In genomic region chr2:152456262-152456661, GRCh38 we compare ENCODE assay signal across 2 cellular contexts.
TF ChIP-seq lines count a peak whose summit lies in the region.

No MANE protein-coding gene starts in this region.

TF ChIP-seq in HCT116, 20 proteins besides CTCF, POLR2A, EP300 and RAD21 (continued from another document):
- TF ChIP-seq REST (IDR thresholded peaks at IDR 0.05; ENCODE audit: low read depth): no peak
- no peak for TF ChIP-seq FOSL1 (IDR thresholded peaks at IDR 0.05; ENCODE audit: low read depth)
- TF ChIP-seq ZFX (IDR thresholded peaks at IDR 0.05): no peak
- TF ChIP-seq, protein P1, sequence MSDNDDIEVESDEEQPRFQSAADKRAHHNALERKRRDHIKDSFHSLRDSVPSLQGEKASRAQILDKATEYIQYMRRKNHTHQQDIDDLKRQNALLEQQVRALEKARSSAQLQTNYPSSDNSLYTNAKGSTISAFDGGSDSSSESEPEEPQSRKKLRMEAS (IDR thresholded peaks at IDR 0.05): no peak
- TF ChIP-seq CBX3 (IDR thresholded peaks at IDR 0.05; ENCODE audit: low read depth): no peak
- TF ChIP-seq, protein P2, sequence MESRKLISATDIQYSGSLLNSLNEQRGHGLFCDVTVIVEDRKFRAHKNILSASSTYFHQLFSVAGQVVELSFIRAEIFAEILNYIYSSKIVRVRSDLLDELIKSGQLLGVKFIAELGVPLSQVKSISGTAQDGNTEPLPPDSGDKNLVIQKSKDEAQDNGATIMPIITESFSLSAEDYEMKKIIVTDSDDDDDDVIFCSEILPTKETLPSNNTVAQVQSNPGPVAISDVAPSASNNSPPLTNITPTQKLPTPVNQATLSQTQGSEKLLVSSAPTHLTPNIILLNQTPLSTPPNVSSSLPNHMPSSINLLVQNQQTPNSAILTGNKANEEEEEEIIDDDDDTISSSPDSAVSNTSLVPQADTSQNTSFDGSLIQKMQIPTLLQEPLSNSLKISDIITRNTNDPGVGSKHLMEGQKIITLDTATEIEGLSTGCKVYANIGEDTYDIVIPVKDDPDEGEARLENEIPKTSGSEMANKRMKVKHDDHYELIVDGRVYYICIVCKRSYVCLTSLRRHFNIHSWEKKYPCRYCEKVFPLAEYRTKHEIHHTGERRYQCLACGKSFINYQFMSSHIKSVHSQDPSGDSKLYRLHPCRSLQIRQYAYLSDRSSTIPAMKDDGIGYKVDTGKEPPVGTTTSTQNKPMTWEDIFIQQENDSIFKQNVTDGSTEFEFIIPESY (IDR thresholded peaks at IDR 0.05; ENCODE audit: extremely low read depth, insufficient replicate concordance, low read length): no peak
- TF ChIP-seq EZH2 (IDR thresholded peaks at IDR 0.05): no peak
- no peak for TF ChIP-seq SIN3A (IDR thresholded peaks at IDR 0.05; ENCODE audit: low read depth)
- TF ChIP-seq EGR1 (IDR thresholded peaks at IDR 0.05; ENCODE audit: low read depth): no peak

TF ChIP-seq in WTC11, 78 proteins besides CTCF, POLR2A, EP300 and RAD21 (continued from another document):
- TF ChIP-seq, protein P3, sequence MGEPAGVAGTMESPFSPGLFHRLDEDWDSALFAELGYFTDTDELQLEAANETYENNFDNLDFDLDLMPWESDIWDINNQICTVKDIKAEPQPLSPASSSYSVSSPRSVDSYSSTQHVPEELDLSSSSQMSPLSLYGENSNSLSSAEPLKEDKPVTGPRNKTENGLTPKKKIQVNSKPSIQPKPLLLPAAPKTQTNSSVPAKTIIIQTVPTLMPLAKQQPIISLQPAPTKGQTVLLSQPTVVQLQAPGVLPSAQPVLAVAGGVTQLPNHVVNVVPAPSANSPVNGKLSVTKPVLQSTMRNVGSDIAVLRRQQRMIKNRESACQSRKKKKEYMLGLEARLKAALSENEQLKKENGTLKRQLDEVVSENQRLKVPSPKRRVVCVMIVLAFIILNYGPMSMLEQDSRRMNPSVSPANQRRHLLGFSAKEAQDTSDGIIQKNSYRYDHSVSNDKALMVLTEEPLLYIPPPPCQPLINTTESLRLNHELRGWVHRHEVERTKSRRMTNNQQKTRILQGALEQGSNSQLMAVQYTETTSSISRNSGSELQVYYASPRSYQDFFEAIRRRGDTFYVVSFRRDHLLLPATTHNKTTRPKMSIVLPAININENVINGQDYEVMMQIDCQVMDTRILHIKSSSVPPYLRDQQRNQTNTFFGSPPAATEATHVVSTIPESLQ (CRISPR knock-in tag; IDR thresholded peaks at IDR 0.05): no peak
- TF ChIP-seq CREB1 (CRISPR knock-in tag; IDR thresholded peaks at IDR 0.05): no peak
- no peak for TF ChIP-seq ETV6 (CRISPR knock-in tag; IDR thresholded peaks at IDR 0.05)
- no peak for TF ChIP-seq JUN (CRISPR knock-in tag; IDR thresholded peaks at IDR 0.05)
- TF ChIP-seq, protein P4, sequence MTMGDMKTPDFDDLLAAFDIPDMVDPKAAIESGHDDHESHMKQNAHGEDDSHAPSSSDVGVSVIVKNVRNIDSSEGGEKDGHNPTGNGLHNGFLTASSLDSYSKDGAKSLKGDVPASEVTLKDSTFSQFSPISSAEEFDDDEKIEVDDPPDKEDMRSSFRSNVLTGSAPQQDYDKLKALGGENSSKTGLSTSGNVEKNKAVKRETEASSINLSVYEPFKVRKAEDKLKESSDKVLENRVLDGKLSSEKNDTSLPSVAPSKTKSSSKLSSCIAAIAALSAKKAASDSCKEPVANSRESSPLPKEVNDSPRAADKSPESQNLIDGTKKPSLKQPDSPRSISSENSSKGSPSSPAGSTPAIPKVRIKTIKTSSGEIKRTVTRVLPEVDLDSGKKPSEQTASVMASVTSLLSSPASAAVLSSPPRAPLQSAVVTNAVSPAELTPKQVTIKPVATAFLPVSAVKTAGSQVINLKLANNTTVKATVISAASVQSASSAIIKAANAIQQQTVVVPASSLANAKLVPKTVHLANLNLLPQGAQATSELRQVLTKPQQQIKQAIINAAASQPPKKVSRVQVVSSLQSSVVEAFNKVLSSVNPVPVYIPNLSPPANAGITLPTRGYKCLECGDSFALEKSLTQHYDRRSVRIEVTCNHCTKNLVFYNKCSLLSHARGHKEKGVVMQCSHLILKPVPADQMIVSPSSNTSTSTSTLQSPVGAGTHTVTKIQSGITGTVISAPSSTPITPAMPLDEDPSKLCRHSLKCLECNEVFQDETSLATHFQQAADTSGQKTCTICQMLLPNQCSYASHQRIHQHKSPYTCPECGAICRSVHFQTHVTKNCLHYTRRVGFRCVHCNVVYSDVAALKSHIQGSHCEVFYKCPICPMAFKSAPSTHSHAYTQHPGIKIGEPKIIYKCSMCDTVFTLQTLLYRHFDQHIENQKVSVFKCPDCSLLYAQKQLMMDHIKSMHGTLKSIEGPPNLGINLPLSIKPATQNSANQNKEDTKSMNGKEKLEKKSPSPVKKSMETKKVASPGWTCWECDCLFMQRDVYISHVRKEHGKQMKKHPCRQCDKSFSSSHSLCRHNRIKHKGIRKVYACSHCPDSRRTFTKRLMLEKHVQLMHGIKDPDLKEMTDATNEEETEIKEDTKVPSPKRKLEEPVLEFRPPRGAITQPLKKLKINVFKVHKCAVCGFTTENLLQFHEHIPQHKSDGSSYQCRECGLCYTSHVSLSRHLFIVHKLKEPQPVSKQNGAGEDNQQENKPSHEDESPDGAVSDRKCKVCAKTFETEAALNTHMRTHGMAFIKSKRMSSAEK (CRISPR knock-in tag; IDR thresholded peaks at IDR 0.05; ENCODE audit: borderline replicate concordance): no peak
- no peak for TF ChIP-seq NFE2L1 (CRISPR knock-in tag; IDR thresholded peaks at IDR 0.05)
- TF ChIP-seq ERG (CRISPR knock-in tag; IDR thresholded peaks at IDR 0.05): no peak
- TF ChIP-seq, protein P5, sequence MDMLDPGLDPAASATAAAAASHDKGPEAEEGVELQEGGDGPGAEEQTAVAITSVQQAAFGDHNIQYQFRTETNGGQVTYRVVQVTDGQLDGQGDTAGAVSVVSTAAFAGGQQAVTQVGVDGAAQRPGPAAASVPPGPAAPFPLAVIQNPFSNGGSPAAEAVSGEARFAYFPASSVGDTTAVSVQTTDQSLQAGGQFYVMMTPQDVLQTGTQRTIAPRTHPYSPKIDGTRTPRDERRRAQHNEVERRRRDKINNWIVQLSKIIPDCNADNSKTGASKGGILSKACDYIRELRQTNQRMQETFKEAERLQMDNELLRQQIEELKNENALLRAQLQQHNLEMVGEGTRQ (CRISPR knock-in tag; IDR thresholded peaks at IDR 0.05): no peak
- TF ChIP-seq E2F4 (CRISPR knock-in tag; IDR thresholded peaks at IDR 0.05; ENCODE audit: borderline replicate concordance, low read depth): no peak
- TF ChIP-seq AFF4 (CRISPR knock-in tag; IDR thresholded peaks at IDR 0.05; ENCODE audit: borderline replicate concordance): no peak
- no peak for TF ChIP-seq ZMAT4 (CRISPR knock-in tag; IDR thresholded peaks at IDR 0.05)
- no peak for TF ChIP-seq CREM (CRISPR knock-in tag; IDR thresholded peaks at IDR 0.05)
- no peak for TF ChIP-seq ZNF232 (CRISPR knock-in tag; IDR thresholded peaks at IDR 0.05)
- TF ChIP-seq ZNF671 (CRISPR knock-in tag; IDR thresholded peaks at IDR 0.05): no peak
- no peak for TF ChIP-seq ZNF423 (CRISPR knock-in tag; IDR thresholded peaks at IDR 0.05)
- no peak for TF ChIP-seq MLX (CRISPR knock-in tag; IDR thresholded peaks at IDR 0.05)
